In the genomic region with DNA sequence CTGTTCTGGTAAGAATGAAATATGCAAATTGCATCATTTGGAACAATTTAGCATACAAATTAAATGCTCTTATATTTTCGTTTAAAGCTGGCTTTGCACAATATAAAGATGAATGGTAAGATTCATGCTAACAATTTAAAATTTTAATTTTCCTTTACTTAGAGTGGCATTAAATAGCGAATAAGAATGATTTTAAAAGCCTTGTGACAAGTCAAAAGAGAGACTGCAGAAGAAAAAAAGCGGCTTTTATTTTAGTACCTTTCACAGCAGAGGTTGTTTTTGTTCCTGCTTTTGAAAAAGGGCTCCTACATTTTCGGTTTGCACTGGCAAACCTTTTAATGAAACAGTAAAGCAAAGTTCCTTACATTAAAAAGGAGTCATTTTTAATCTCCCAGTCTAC, we compare ENCODE assay signal across 21 cellular contexts.
DNase-seq lines count a peak whose midpoint lies in the region; ATAC-seq, FAIRE-seq and TF ChIP-seq lines count a peak whose summit lies in the region.
"Had no signal": no experiment of that assay in that cellular context is flagged by ENCODE, and none has a peak within 500 bp of the region (broad histone marks: within the 10 kb centered on the region; RNA-seq: fewer than 3 reads in every experiment).

No MANE protein-coding gene starts in this region.

- H3K9ac ChIP-seq in HepG2 (ENCODE audit: insufficient read depth, low read depth, low read length), result no peak overlapping the region

- no peak for TF ChIP-seq RAD21 in HepG2 (CRISPR knock-in tag; IDR thresholded peaks at IDR 0.05)

- no peak overlapping the region for H2AFZ ChIP-seq in HepG2 (ENCODE audit: low read length)

- no peaks in the 10 kb centered on the region for H3K79me2 ChIP-seq in HepG2 (ENCODE audit: insufficient read depth, low read length)

- H3K27me3 Mint-ChIP-seq in T-helper 1 cell treated with Interleukin-12 subunit alpha and Interleukin-12 subunit beta and Interleukin-4 antibody, amounts not matched to agents 30 μg/mL and 1 μg/mL, for 36 hours (ENCODE audit: low read depth), result no peaks in the 10 kb centered on the region
- no peaks in the 10 kb centered on the region for H3K27me3 Mint-ChIP-seq in activated naive CD8-positive, alpha-beta T cell treated with anti-CD3 and anti-CD28 coated beads, Interleukin-2, amount 50 U/mL, for 24 hours

- no peak for TF ChIP-seq EP300 in HepG2 (IDR thresholded peaks at IDR 0.05; ENCODE audit: low read depth in 2 of 2, low read length in 2 of 2)
- TF ChIP-seq EP300 in HepG2 (CRISPR knock-in tag; IDR thresholded peaks at IDR 0.05; ENCODE audit: borderline replicate concordance), result no peak

- H3K9me3 Mint-ChIP-seq in T-helper 1 cell treated with Interleukin-12 subunit alpha and Interleukin-12 subunit beta and Interleukin-4 antibody, amounts not matched to agents 30 μg/mL and 1 μg/mL, for 36 hours, result no peaks in the 10 kb centered on the region
- no peaks in the 10 kb centered on the region for H3K9me3 Mint-ChIP-seq in activated naive CD8-positive, alpha-beta T cell treated with anti-CD3 and anti-CD28 coated beads, Interleukin-2, amount 50 U/mL, for 24 hours
- H3K9me3 Mint-ChIP-seq: HFFc6 had no signal

- no peaks in the 10 kb centered on the region for H3K27me3 ChIP-seq in HepG2 (ENCODE audit: control insufficient read depth in 1 of 2, insufficient read depth in 2 of 2, low read length in 2 of 2)
- no peaks in the 10 kb centered on the region for H3K27me3 ChIP-seq in right lobe of liver

- CTCF ChIA-PET in HepG2 (lab: Yijun Ruan, JAX; ENCODE audit: low intra/inter-chr PET ratio, low total read pairs), result no interaction called here

- H3K36me3 ChIP-seq in HepG2 (replicated peaks in 1 of 2; ENCODE audit: control insufficient read depth in 1 of 2, insufficient read depth in 2 of 2, low read length in 2 of 2), result no peaks in the 10 kb centered on the region
- no peaks in the 10 kb centered on the region for H3K36me3 ChIP-seq in right lobe of liver

- H3K9me3 ChIP-seq in HepG2 (ENCODE audit: low read length) (no peaks in the 10 kb centered on the region), right lobe of liver (no peaks in the 10 kb centered on the region)

- no peak for ATAC-seq in HepG2
- ATAC-seq in right lobe of liver, result no peak
- no peak for ATAC-seq in activated naive CD8-positive, alpha-beta T cell treated with anti-CD3 and anti-CD28 coated beads, Interleukin-2, amount 50 U/mL, for 24 hours
- ATAC-seq in GM18907 (IDR thresholded peaks at IDR 0.05; ENCODE audit: unreplicated experiment), result no peak

- in situ Hi-C loops in HepG2 (cut with HindIII; ENCODE audit: extremely low pct_ligation_motif_present, low pct_unique_long_range_greater_than_20kb), result no loop called here

- intact Hi-C loops in HepG2 (cut with micrococcal nuclease; ENCODE audit: unreplicated experiment) (loop anchor here (2.0 kb wide), 1 partner anchor 67 kb away; no protein-coding TSS in a partner anchor), right lobe of liver (cut with DNase I) (no loop called here)

- TF ChIP-seq CTCF in HepG2 (CRISPR knock-in tag; IDR thresholded peaks at IDR 0.05) (no peak), right lobe of liver (IDR thresholded peaks at IDR 0.05) (no peak)

- 97% methylated on average over 4 of the region's 4 CpGs for WGBS in HepG2 (ENCODE audit: low lambda C conversion rate)
- 85% methylated on average over 4 of the region's 4 CpGs for WGBS in right lobe of liver (ENCODE audit: insufficient coverage, low coverage, low lambda C conversion rate, missing lambda C conversion rate)

- DNase-seq in T-helper 1 cell (no peak), HepG2 (ENCODE audit: low spot score) (no peak), right lobe of liver (no peak), NCI-H510A (lab: John Stamatoyannopoulos, UW) (no peak), COR-L47 (lab: John Stamatoyannopoulos, UW) (no peak)
- DNase-seq in activated naive CD8-positive, alpha-beta T cell treated with anti-CD3 and anti-CD28 coated beads, Interleukin-2, amount 50 U/mL, for 24 hours, result no peak
- DNase-seq: AML-193, H7, HFFc6, NCI-H1417, NCI-H187, NCI-H2107, NCI-H2227 treated with DMSO at 0.1 percent for 48 hours, NCI-H524, NCI-H82, SHP77 had no signal

- H4K20me1 ChIP-seq in HepG2 (ENCODE audit: insufficient read depth, low read length), result no peaks in the 10 kb centered on the region

- H3K4me3 ChIP-seq in HepG2 (replicated peaks in 1 of 3; ENCODE audit: insufficient read depth in 1 of 3, low read depth in 2 of 3, low read length in 3 of 3), result no peak overlapping the region
- no peak overlapping the region for H3K4me3 ChIP-seq in right lobe of liver

- H3K4me3 Mint-ChIP-seq in T-helper 1 cell treated with Interleukin-12 subunit alpha and Interleukin-12 subunit beta and Interleukin-4 antibody, amounts not matched to agents 30 μg/mL and 1 μg/mL, for 36 hours, result no peak overlapping the region
- H3K4me3 Mint-ChIP-seq in activated naive CD8-positive, alpha-beta T cell treated with anti-CD3 and anti-CD28 coated beads, Interleukin-2, amount 50 U/mL, for 24 hours, result no peak overlapping the region
- H3K4me3 Mint-ChIP-seq: HFFc6 had no signal

- no TSS peak for BruUV-seq in HepG2 (replicated peaks; lab: Mats Ljungman, UMichigan)

- TF ChIP-seq POLR2A in HepG2 (IDR thresholded peaks at IDR 0.05; ENCODE audit: insufficient read depth in 1 of 2, low read depth in 2 of 2, low read length in 2 of 2), result no peak
- no peak for TF ChIP-seq POLR2A in right lobe of liver (IDR thresholded peaks at IDR 0.05)

- H3K4me2 ChIP-seq in HepG2 (ENCODE audit: low read depth, low read length), result no peak overlapping the region

- H3K4me1 Mint-ChIP-seq in T-helper 1 cell treated with Interleukin-12 subunit alpha and Interleukin-12 subunit beta and Interleukin-4 antibody, amounts not matched to agents 30 μg/mL and 1 μg/mL, for 36 hours (ENCODE audit: low read depth), result peaks cover 64% of the 10 kb centered on the region
- peaks cover 88% of the 10 kb centered on the region for H3K4me1 Mint-ChIP-seq in activated naive CD8-positive, alpha-beta T cell treated with anti-CD3 and anti-CD28 coated beads, Interleukin-2, amount 50 U/mL, for 24 hours

- FAIRE-seq in HepG2 (lab: Jason Lieb, UNC), result no peak
- FAIRE-seq: G401.6 had no signal

- H3K27ac Mint-ChIP-seq in T-helper 1 cell treated with Interleukin-12 subunit alpha and Interleukin-12 subunit beta and Interleukin-4 antibody, amounts not matched to agents 30 μg/mL and 1 μg/mL, for 36 hours, result peak overlapping the region; percentile 84
- peak overlapping the region; percentile 92 for H3K27ac Mint-ChIP-seq in activated naive CD8-positive, alpha-beta T cell treated with anti-CD3 and anti-CD28 coated beads, Interleukin-2, amount 50 U/mL, for 24 hours
- H3K27ac Mint-ChIP-seq: HFFc6 had no signal

- H3K4me1 ChIP-seq in HepG2 (ENCODE audit: insufficient read depth, low read length), result peaks cover 55% of the 10 kb centered on the region
- H3K4me1 ChIP-seq in right lobe of liver, result no peaks in the 10 kb centered on the region

- H3K36me3 Mint-ChIP-seq in T-helper 1 cell treated with Interleukin-12 subunit alpha and Interleukin-12 subunit beta and Interleukin-4 antibody, amounts not matched to agents 30 μg/mL and 1 μg/mL, for 36 hours (ENCODE audit: low read depth), result peaks cover 48% of the 10 kb centered on the region
- peaks cover 33% of the 10 kb centered on the region for H3K36me3 Mint-ChIP-seq in activated naive CD8-positive, alpha-beta T cell treated with anti-CD3 and anti-CD28 coated beads, Interleukin-2, amount 50 U/mL, for 24 hours (ENCODE audit: low read depth)

- H3K27ac ChIP-seq in HepG2 (ENCODE audit: extremely low read length, insufficient read depth, low read length) (peak overlapping the region; percentile 18), right lobe of liver (no peak overlapping the region)
- H3K27ac ChIP-seq: 22Rv1, C4-2B had no signal

- POLR2A ChIA-PET in HepG2 (lab: Yijun Ruan, JAX), result no interaction called here

TF ChIP-seq in HepG2, 621 proteins besides CTCF, POLR2A, EP300 and RAD21 (continues in another document):
- TF ChIP-seq ERF (CRISPR knock-in tag; IDR thresholded peaks at IDR 0.05) (no peak), EED (CRISPR knock-in tag; IDR thresholded peaks at IDR 0.05) (no peak), GATAD1 (CRISPR knock-in tag; IDR thresholded peaks at IDR 0.05) (no peak), ZNF800 (CRISPR knock-in tag; IDR thresholded peaks at IDR 0.05) (no peak), PREB (CRISPR knock-in tag; IDR thresholded peaks at IDR 0.05) (no peak), ZNF546 (CRISPR knock-in tag; conservative IDR thresholded peaks at IDR 0.05) (no peak), AHR (CRISPR knock-in tag; IDR thresholded peaks at IDR 0.05) (no peak), ZNF879 (CRISPR knock-in tag; IDR thresholded peaks at IDR 0.05) (no peak), ZNF567 (CRISPR knock-in tag; IDR thresholded peaks at IDR 0.05; ENCODE audit: borderline replicate concordance) (no peak), NONO (IDR thresholded peaks at IDR 0.05) (no peak), NONO (CRISPR knock-in tag; conservative IDR thresholded peaks at IDR 0.05) (no peak)
